ENCODE assay signal across 23 cellular contexts in the genomic region with DNA sequence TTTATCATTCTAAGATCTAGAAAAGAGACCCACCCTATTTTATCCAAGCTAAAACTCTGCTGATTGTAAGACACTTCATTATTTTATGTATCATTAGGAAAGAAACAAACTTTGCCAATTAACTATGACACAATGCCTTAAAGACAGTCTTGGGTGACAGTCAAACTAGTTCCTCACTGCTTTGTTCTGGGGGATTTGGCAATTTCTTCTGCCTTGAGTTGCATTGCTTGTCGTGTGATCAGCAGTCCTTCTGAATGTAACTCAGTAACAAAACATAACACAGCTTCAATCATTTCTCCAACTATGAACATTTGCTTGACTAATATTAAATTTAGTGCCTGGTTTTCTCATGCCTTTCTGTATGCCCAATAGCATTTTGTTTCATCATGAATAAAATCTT.
DNase-seq lines count a peak whose midpoint lies in the region; ATAC-seq, FAIRE-seq and TF ChIP-seq lines count a peak whose summit lies in the region.
"Had no signal": no experiment of that assay in that cellular context is flagged by ENCODE, and none has a peak within 500 bp of the region (broad histone marks: within the 10 kb centered on the region; RNA-seq: fewer than 3 reads in every experiment).

No MANE protein-coding gene starts in this region.

- H3K4me3 ChIP-seq in KMS-11 (IDR thresholded peaks at IDR 0.05; ENCODE audit: insufficient read depth, low read depth, low read length) = no peak overlapping the region
- H3K4me3 ChIP-seq in RWPE2 (ENCODE audit: severe bottlenecking) = no peak overlapping the region
- H3K4me3 ChIP-seq: GM12878, prostate gland, SK-N-MC had no signal

- H3K27me3 Mint-ChIP-seq in endothelial cell (ENCODE audit: unreplicated experiment) = peaks cover 2% of the 10 kb centered on the region
- H3K27me3 Mint-ChIP-seq: activated naive CD8-positive, alpha-beta T cell treated with anti-CD3 and anti-CD28 coated beads, Interleukin-2, amount 10 ng/mL, durations not matched to agents 7 days and 5 days had no signal

- no peak for ATAC-seq in RWPE2 (ENCODE audit: low read depth)
- no peak for ATAC-seq in foreskin keratinocyte
- no peak for ATAC-seq in GM18868 (IDR thresholded peaks at IDR 0.05; ENCODE audit: unreplicated experiment)
- ATAC-seq: GM12878, left colon, Panc1 had no signal

- peak overlapping the region; percentile 59 for H3K4me2 ChIP-seq in KMS-11

- in situ Hi-C loops in ACHN (cut with HindIII; ENCODE audit: low pct_ligation_motif_present, low pct_unique_long_range_greater_than_20kb, low sequenced_read_pairs) = no loop called here

- H3K9me3 Mint-ChIP-seq in endothelial cell (ENCODE audit: unreplicated experiment) = no peaks in the 10 kb centered on the region
- H3K9me3 Mint-ChIP-seq: activated naive CD8-positive, alpha-beta T cell treated with anti-CD3 and anti-CD28 coated beads, Interleukin-2, amount 10 ng/mL, durations not matched to agents 7 days and 5 days; brain; neural crest cell had no signal

- no peaks in the 10 kb centered on the region for H4K20me1 ChIP-seq in KMS-11 (ENCODE audit: insufficient read depth)

- peaks cover 17% of the 10 kb centered on the region for H3K4me1 Mint-ChIP-seq in endothelial cell (ENCODE audit: unreplicated experiment)
- H3K4me1 Mint-ChIP-seq: neural crest cell had no signal

- no peak overlapping the region for H3K9ac ChIP-seq in KMS-11

- no peak overlapping the region for H3K4me3 Mint-ChIP-seq in endothelial cell (ENCODE audit: unreplicated experiment)
- H3K4me3 Mint-ChIP-seq: activated naive CD8-positive, alpha-beta T cell treated with anti-CD3 and anti-CD28 coated beads, Interleukin-2, amount 10 ng/mL, durations not matched to agents 7 days and 5 days; brain; neural crest cell had no signal

- no peak overlapping the region for H2AFZ ChIP-seq in KMS-11 (ENCODE audit: low read depth)

- TF ChIP-seq POLR2A in GM12892 (IDR thresholded peaks at IDR 0.05; ENCODE audit: low read depth, low read length) = no peak

- no peaks in the 10 kb centered on the region for H3K36me3 ChIP-seq in KMS-11 (ENCODE audit: insufficient read depth)
- peaks cover 4% of the 10 kb centered on the region; the same call in 1 of the 2 replicates for H3K36me3 ChIP-seq in RWPE2 (ENCODE audit: low read depth)
- H3K36me3 ChIP-seq: prostate gland had no signal

- H3K27ac Mint-ChIP-seq in endothelial cell (ENCODE audit: unreplicated experiment) = no peak overlapping the region
- H3K27ac Mint-ChIP-seq: activated naive CD8-positive, alpha-beta T cell treated with anti-CD3 and anti-CD28 coated beads, Interleukin-2, amount 10 ng/mL, durations not matched to agents 7 days and 5 days had no signal

- H3K27me3 ChIP-seq in KMS-11 (ENCODE audit: insufficient read depth, low read depth) (no peaks in the 10 kb centered on the region), RWPE2 (ENCODE audit: insufficient read depth, poor library complexity, severe bottlenecking) (no peaks in the 10 kb centered on the region), foreskin keratinocyte (no peaks in the 10 kb centered on the region)

- H3K27ac ChIP-seq in KMS-11 (peak overlapping the region; percentile 20; the same call in 1 of the 2 replicates), RWPE2 (ENCODE audit: poor library complexity, severe bottlenecking) (peak overlapping the region; percentile 97), foreskin keratinocyte (peak overlapping the region; percentile 25)
- H3K27ac ChIP-seq: prostate gland, SK-N-MC had no signal

- DNase-seq in AML-193 (lab: John Stamatoyannopoulos, UW) = peak; percentile 71 to 77
- no peak for DNase-seq in RWPE2 (ENCODE audit: low spot score)
- no peak for DNase-seq in foreskin keratinocyte
- DNase-seq in GM12892 (ENCODE audit: insufficient read length) = no peak
- no peak for DNase-seq in ACHN
- no peak for DNase-seq in endothelial cell (ENCODE audit: low spot score)
- DNase-seq: activated naive CD8-positive, alpha-beta T cell treated with anti-CD3 and anti-CD28 coated beads, Interleukin-2, amount 10 ng/mL, durations not matched to agents 7 days and 5 days; DMS79; effector memory CD4-positive, alpha-beta T cell; KG1; left colon; NCI-H2107; NCI-H524 treated with DMSO at 0.1 percent for 48 hours; stimulated activated CD4-positive, alpha-beta T cell treated with anti-CD3 and anti-CD28 coated beads, Interleukin-2, amount 100 ng/mL, for 24 hours; stimulated activated naive CD4-positive, alpha-beta T cell had no signal

- FAIRE-seq in GM12892 (lab: Jason Lieb, UNC) = no peak
- FAIRE-seq: GM12878 had no signal

- TF ChIP-seq CTCF in KMS-11 (conservative IDR thresholded peaks at IDR 0.05; ENCODE audit: low read depth, low read length) = no peak
- TF ChIP-seq CTCF in RWPE2 (IDR thresholded peaks at IDR 0.05; ENCODE audit: poor library complexity, severe bottlenecking) = no peak
- TF ChIP-seq CTCF in foreskin keratinocyte (conservative IDR thresholded peaks at IDR 0.05) = no peak
- TF ChIP-seq CTCF in endothelial cell (IDR thresholded peaks at IDR 0.05; ENCODE audit: unreplicated experiment) = no peak

- H3K9me3 ChIP-seq in RWPE2 (ENCODE audit: severe bottlenecking) = no peaks in the 10 kb centered on the region
- H3K9me3 ChIP-seq: prostate gland had no signal

- no peaks in the 10 kb centered on the region; the same call in 1 of the 2 replicates for H3K79me2 ChIP-seq in KMS-11 (ENCODE audit: insufficient read depth, low read depth)

- H3K4me1 ChIP-seq in KMS-11 (ENCODE audit: low read depth, poor library complexity, severe bottlenecking) = peaks cover 55% of the 10 kb centered on the region
- H3K4me1 ChIP-seq in RWPE2 (ENCODE audit: insufficient read depth, poor library complexity, severe bottlenecking) = peaks cover 77% of the 10 kb centered on the region
- H3K4me1 ChIP-seq in foreskin keratinocyte = peaks cover 77% of the 10 kb centered on the region
- H3K4me1 ChIP-seq: prostate gland had no signal

- H3K36me3 Mint-ChIP-seq in endothelial cell (ENCODE audit: low read depth, unreplicated experiment) = peaks cover 3% of the 10 kb centered on the region
- H3K36me3 Mint-ChIP-seq: brain had no signal

Comparison
In these comparisons a context has a peak if more than half of its experiments do, and no peak if none do; other contexts are left out.
1. DNase-seq: peak in AML-193 (2 of 2); none in RWPE2 (single experiment), foreskin keratinocyte (0 of 2), GM12892 (single experiment), ACHN (single experiment) and endothelial cell (single experiment).
2. H3K27ac ChIP-seq: peak in every context shown above with its lines; median percentile 97 in RWPE2; 25 in foreskin keratinocyte; 20 in KMS-11.